Comparison of ENCODE assay signal across 11 cellular contexts in the genomic region with DNA sequence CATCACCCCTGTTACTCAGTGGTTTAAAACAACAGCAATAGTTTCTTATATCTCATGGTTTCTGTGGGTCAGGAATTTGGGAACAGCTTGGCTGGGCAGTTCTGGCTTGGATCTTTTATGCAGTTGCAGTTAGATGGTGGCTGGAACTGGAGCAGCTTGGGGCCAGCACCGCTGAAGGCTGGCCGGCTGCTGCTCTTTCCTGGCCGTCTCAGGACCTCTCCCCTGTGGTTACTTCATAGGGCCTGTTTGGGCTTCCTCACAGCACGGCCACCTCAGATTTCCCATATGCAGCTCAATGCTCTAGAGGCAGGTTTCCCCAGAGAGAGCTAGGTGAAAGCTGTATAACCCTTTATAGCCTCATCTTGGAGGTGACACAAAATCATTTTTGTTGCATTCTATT. TPM values are rescaled to one million over a fixed set of nuclear protein-coding genes. Genes with fewer than 3 reads are reported as not detected.
DNase-seq lines count a peak whose midpoint lies in the region; ATAC-seq, FAIRE-seq and TF ChIP-seq lines count a peak whose summit lies in the region.
"Had no signal": no experiment of that assay in that cellular context is flagged by ENCODE, and none has a peak within 500 bp of the region (broad histone marks: within the 10 kb centered on the region; RNA-seq: fewer than 3 reads in every experiment).

No MANE protein-coding gene starts in this region.

- H3K27me3 ChIP-seq in hepatocyte (no peaks in the 10 kb centered on the region), pancreas (no peaks in the 10 kb centered on the region)

- H3K27me3 Mint-ChIP-seq in activated naive CD8-positive, alpha-beta T cell treated with anti-CD3 and anti-CD28 coated beads for 36 hours: no peaks in the 10 kb centered on the region
- H3K27me3 Mint-ChIP-seq in stimulated activated naive CD8-positive, alpha-beta T cell treated with anti-CD3 and anti-CD28 coated beads, Interleukin-15, amount 100 ng/mL, for 72 hours: no peaks in the 10 kb centered on the region
- H3K27me3 Mint-ChIP-seq: effector memory CD8-positive, alpha-beta T cell had no signal

- no peaks in the 10 kb centered on the region for H3K9me3 ChIP-seq in KOPT-K1 (ENCODE audit: insufficient read depth, low read length, poor library complexity, severe bottlenecking)
- H3K9me3 ChIP-seq in hepatocyte (ENCODE audit: low read depth): no peaks in the 10 kb centered on the region
- no peaks in the 10 kb centered on the region for H3K9me3 ChIP-seq in pancreas

- no peaks in the 10 kb centered on the region for H3K9me2 ChIP-seq in hepatocyte (replicated peaks; ENCODE audit: insufficient read depth)

- H4K20me1 ChIP-seq in hepatocyte (ENCODE audit: insufficient read depth, poor library complexity, severe bottlenecking): no peaks in the 10 kb centered on the region

- TF ChIP-seq CTCF in hepatocyte (IDR thresholded peaks at IDR 0.05; ENCODE audit: poor library complexity) (no peak), pancreas (IDR thresholded peaks at IDR 0.05) (no peak)

- H3K4me1 ChIP-seq in hepatocyte (ENCODE audit: insufficient read depth) (peaks cover 16% of the 10 kb centered on the region), pancreas (peaks cover 0 to 14% (median 11%) of the 10 kb centered on the region in 3 donors)

- no peak overlapping the region for H3K4me2 ChIP-seq in hepatocyte
- H3K4me2 ChIP-seq: PC-9 had no signal

- no peak overlapping the region for H2AFZ ChIP-seq in hepatocyte
- H2AFZ ChIP-seq: PC-9 had no signal

- H3K36me3 ChIP-seq in KOPT-K1 (ENCODE audit: insufficient read depth, low read length) (no peaks in the 10 kb centered on the region), hepatocyte (replicated peaks; ENCODE audit: insufficient read depth, low read depth) (no peaks in the 10 kb centered on the region), pancreas (no peaks in the 10 kb centered on the region)

- 90% methylated on average over 4 of the region's 4 CpGs for WGBS in hepatocyte (ENCODE audit: low lambda C conversion rate, missing lambda C conversion rate)
- WGBS in pancreas, 2 donors: 74 to 88% methylated on average over 4 of the region's 4 CpGs

- no peaks in the 10 kb centered on the region for H3K9me3 Mint-ChIP-seq in activated naive CD8-positive, alpha-beta T cell treated with anti-CD3 and anti-CD28 coated beads for 36 hours
- no peaks in the 10 kb centered on the region for H3K9me3 Mint-ChIP-seq in stimulated activated naive CD8-positive, alpha-beta T cell treated with anti-CD3 and anti-CD28 coated beads, Interleukin-15, amount 100 ng/mL, for 72 hours
- H3K9me3 Mint-ChIP-seq: effector memory CD8-positive, alpha-beta T cell had no signal

- H3K36me3 Mint-ChIP-seq in activated naive CD8-positive, alpha-beta T cell treated with anti-CD3 and anti-CD28 coated beads for 36 hours: no peaks in the 10 kb centered on the region

- H3K27ac ChIP-seq in KOPT-K1 (ENCODE audit: low read depth, low read length, poor library complexity, severe bottlenecking): peak overlapping the region; percentile 60
- H3K27ac ChIP-seq in hepatocyte: peak overlapping the region; percentile 54
- peak overlapping the region in 2 of 4 donors; percentile 28 to 41 for H3K27ac ChIP-seq in pancreas
- H3K27ac ChIP-seq: PC-9 had no signal

- CTCF ChIA-PET in HEK293T (lab: Yijun Ruan, JAX): no interaction called here

- intact Hi-C loops in pancreas (cut with DNase I): no loop called here

- H3K4me3 ChIP-seq in hepatocyte (no peak overlapping the region), pancreas (no peak overlapping the region)
- H3K4me3 ChIP-seq: PC-9 had no signal

- H3K4me1 Mint-ChIP-seq in activated naive CD8-positive, alpha-beta T cell treated with anti-CD3 and anti-CD28 coated beads for 36 hours: peaks cover 36% of the 10 kb centered on the region
- peaks cover 42% of the 10 kb centered on the region for H3K4me1 Mint-ChIP-seq in stimulated activated naive CD8-positive, alpha-beta T cell treated with anti-CD3 and anti-CD28 coated beads, Interleukin-15, amount 100 ng/mL, for 72 hours

- peaks cover 14% of the 10 kb centered on the region for H3K79me2 ChIP-seq in hepatocyte

- ATAC-seq in stimulated activated naive CD8-positive, alpha-beta T cell treated with anti-CD3 and anti-CD28 coated beads, Interleukin-15, amount 100 ng/mL, for 72 hours: no peak
- ATAC-seq in HG03520 (IDR thresholded peaks at IDR 0.05; ENCODE audit: unreplicated experiment) (no peak), GM21717 (IDR thresholded peaks at IDR 0.05; ENCODE audit: unreplicated experiment) (no peak), pancreas (no peak)
- ATAC-seq: effector memory CD8-positive, alpha-beta T cell had no signal

- H3K4me3 Mint-ChIP-seq in activated naive CD8-positive, alpha-beta T cell treated with anti-CD3 and anti-CD28 coated beads for 36 hours: peak overlapping the region; percentile 78
- peak overlapping the region; percentile 78 to 83 for H3K4me3 Mint-ChIP-seq in stimulated activated naive CD8-positive, alpha-beta T cell treated with anti-CD3 and anti-CD28 coated beads, Interleukin-15, amount 100 ng/mL, for 72 hours
- H3K4me3 Mint-ChIP-seq: effector memory CD8-positive, alpha-beta T cell had no signal

- H3K27ac Mint-ChIP-seq in activated naive CD8-positive, alpha-beta T cell treated with anti-CD3 and anti-CD28 coated beads for 36 hours: peak overlapping the region; percentile 89
- peak overlapping the region; percentile 88 to 96 for H3K27ac Mint-ChIP-seq in stimulated activated naive CD8-positive, alpha-beta T cell treated with anti-CD3 and anti-CD28 coated beads, Interleukin-15, amount 100 ng/mL, for 72 hours

- no peak for FAIRE-seq in pancreas (lab: Jason Lieb, UNC)

- POLR2A ChIA-PET in HEK293T (lab: Yijun Ruan, JAX): interaction anchor here (1.1 kb wide), 1 partner anchor 15 kb away, joined by 3 read pairs; no protein-coding TSS in a partner anchor

- DNase-seq in activated naive CD8-positive, alpha-beta T cell treated with anti-CD3 and anti-CD28 coated beads for 36 hours: no peak
- DNase-seq in hepatocyte (ENCODE audit: low spot score): no peak
- DNase-seq in stimulated activated naive CD8-positive, alpha-beta T cell treated with anti-CD3 and anti-CD28 coated beads, Interleukin-15, amount 100 ng/mL, for 72 hours: no peak
- no peak for DNase-seq in HEK293T (ENCODE audit: extremely low spot score)
- DNase-seq in pancreas: no peak
- DNase-seq: effector memory CD8-positive, alpha-beta T cell; NCI-H1048; PC-9 had no signal

TF ChIP-seq in HEK293T, 16 proteins besides CTCF, POLR2A, EP300 and RAD21:
- TF ChIP-seq ARNT (IDR thresholded peaks at IDR 0.05) (no peak), FOXK2 (IDR thresholded peaks at IDR 0.05) (no peak), ELF4 (IDR thresholded peaks at IDR 0.05) (no peak), TARDBP (IDR thresholded peaks at IDR 0.05) (no peak), FOXA1 (IDR thresholded peaks at IDR 0.05) (no peak), NFRKB (IDR thresholded peaks at IDR 0.05) (no peak), SP1 (IDR thresholded peaks at IDR 0.05) (no peak), CTBP1 (IDR thresholded peaks at IDR 0.05; ENCODE audit: borderline replicate concordance) (no peak), SUZ12 (IDR thresholded peaks at IDR 0.05) (no peak), LEF1 (IDR thresholded peaks at IDR 0.05; ENCODE audit: borderline replicate concordance) (no peak), FOXM1 (IDR thresholded peaks at IDR 0.05; ENCODE audit: borderline replicate concordance) (no peak), L3MBTL2 (conservative IDR thresholded peaks at IDR 0.05) (no peak), BHLHE40 (IDR thresholded peaks at IDR 0.05; ENCODE audit: borderline replicate concordance) (no peak), ZNF384 (IDR thresholded peaks at IDR 0.05) (no peak), HDGF (IDR thresholded peaks at IDR 0.05; ENCODE audit: borderline replicate concordance) (no peak)
- TF ChIP-seq, protein P1, sequence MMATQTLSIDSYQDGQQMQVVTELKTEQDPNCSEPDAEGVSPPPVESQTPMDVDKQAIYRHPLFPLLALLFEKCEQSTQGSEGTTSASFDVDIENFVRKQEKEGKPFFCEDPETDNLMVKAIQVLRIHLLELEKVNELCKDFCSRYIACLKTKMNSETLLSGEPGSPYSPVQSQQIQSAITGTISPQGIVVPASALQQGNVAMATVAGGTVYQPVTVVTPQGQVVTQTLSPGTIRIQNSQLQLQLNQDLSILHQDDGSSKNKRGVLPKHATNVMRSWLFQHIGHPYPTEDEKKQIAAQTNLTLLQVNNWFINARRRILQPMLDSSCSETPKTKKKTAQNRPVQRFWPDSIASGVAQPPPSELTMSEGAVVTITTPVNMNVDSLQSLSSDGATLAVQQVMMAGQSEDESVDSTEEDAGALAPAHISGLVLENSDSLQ (IDR thresholded peaks at IDR 0.05): no peak

RNA-seq across cellular contexts. Expression of a gene that starts 15.6 kb away (rescaled TPM):
- 1 to 10 TPM; 8.8 to 9.2 TPM for total RNA-seq in activated naive CD8-positive, alpha-beta T cell treated with anti-CD3 and anti-CD28 coated beads for 36 hours
- 51.9 and 60.5 TPM in 2 replicates for total RNA-seq in hepatocyte
- 46.8 and 47.6 TPM in 2 replicates for polyA plus RNA-seq in hepatocyte
- 10 to 100 TPM; 10.6 to 15.8 (median 12.6) TPM for total RNA-seq in pancreas
- polyA plus RNA-seq in pancreas: 10 to 100 TPM; 20.3 to 40.2 TPM

RNA-seq across cellular contexts. Expression of a gene that starts 53.6 kb away (rescaled TPM):
- total RNA-seq in activated naive CD8-positive, alpha-beta T cell treated with anti-CD3 and anti-CD28 coated beads for 36 hours: 10 to 100 TPM; 25.6 to 27.0 TPM
- total RNA-seq in hepatocyte: 10.4 and 15.5 TPM in 2 replicates
- polyA plus RNA-seq in hepatocyte: 13.5 and 18.5 TPM in 2 replicates
- total RNA-seq in pancreas: 1 to 10 TPM; 2.9 to 5.9 (median 3.2) TPM
- 1 to 10 TPM; 5.1 to 6.0 TPM for polyA plus RNA-seq in pancreas
